ENCODE assay signal across 1 cellular context in the genomic region with DNA sequence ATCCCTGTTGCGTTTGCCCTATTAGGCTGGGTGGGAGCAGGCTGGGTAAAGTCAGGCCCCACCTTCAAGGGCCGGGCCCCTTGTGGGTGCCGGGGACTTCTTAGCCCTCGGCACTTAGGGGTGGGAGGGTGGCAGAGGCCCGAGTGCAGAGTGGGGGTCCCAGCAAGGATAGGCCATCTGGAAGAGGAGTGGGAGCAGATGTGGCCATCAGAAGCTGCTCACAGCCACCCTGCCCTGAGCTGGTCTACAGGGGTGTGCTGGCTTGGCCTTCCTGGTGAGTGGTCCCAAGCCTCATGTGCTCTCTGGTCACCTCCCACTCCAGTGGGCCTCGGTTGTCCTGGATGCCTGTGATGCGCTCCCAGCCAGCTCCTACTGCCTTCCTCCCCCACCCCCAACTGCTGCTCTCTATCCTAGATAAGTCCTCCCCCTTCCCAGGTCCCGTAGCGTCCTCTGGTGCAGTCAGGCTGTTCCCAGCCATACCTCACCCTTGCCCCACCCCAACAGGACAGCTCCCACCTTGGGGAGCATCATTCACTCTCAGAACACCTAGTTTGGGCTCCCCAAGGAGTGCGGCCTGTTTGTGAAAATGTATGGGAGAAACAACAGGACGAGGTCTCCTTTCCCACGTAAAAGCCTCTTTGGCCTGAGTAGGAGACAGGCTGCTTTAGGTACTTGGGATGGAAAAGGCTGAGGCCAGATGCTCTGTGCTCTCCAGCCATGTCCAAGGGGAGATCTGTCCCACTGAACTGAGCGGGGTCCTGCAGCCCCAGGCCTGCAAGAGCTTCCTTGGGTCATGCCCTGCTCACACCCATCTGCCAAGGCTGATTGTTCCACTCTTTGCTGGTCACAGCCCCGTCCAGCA.
TF ChIP-seq lines count a peak whose summit lies in the region.

No MANE protein-coding gene starts in this region.

TF ChIP-seq in HepG2, 621 proteins besides CTCF, POLR2A, EP300 and RAD21:
- TF ChIP-seq, protein P1, sequence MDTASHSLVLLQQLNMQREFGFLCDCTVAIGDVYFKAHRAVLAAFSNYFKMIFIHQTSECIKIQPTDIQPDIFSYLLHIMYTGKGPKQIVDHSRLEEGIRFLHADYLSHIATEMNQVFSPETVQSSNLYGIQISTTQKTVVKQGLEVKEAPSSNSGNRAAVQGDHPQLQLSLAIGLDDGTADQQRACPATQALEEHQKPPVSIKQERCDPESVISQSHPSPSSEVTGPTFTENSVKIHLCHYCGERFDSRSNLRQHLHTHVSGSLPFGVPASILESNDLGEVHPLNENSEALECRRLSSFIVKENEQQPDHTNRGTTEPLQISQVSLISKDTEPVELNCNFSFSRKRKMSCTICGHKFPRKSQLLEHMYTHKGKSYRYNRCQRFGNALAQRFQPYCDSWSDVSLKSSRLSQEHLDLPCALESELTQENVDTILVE (CRISPR knock-in tag; IDR thresholded peaks at IDR 0.05): no peak
- TF ChIP-seq ZNF598 (CRISPR knock-in tag; IDR thresholded peaks at IDR 0.05; ENCODE audit: borderline replicate concordance) (no peak), ZNF331 (CRISPR knock-in tag; IDR thresholded peaks at IDR 0.05) (no peak), CBX1 (IDR thresholded peaks at IDR 0.05; ENCODE audit: low read depth) (no peak), AHR (CRISPR knock-in tag; IDR thresholded peaks at IDR 0.05) (no peak), NFE2L2 (IDR thresholded peaks at IDR 0.05; ENCODE audit: low read length) (no peak), KAT8 (CRISPR knock-in tag; IDR thresholded peaks at IDR 0.05) (no peak), ISL2 (CRISPR knock-in tag; IDR thresholded peaks at IDR 0.05) (no peak), ZNF768 (CRISPR knock-in tag; IDR thresholded peaks at IDR 0.05) (no peak), TCF12 (IDR thresholded peaks at IDR 0.05) (no peak), TCF12 (CRISPR knock-in tag; IDR thresholded peaks at IDR 0.05) (no peak), ZFP82 (CRISPR knock-in tag; IDR thresholded peaks at IDR 0.05; ENCODE audit: borderline replicate concordance) (no peak), NR2F1 (CRISPR knock-in tag; IDR thresholded peaks at IDR 0.05) (no peak), IRX3 (CRISPR knock-in tag; IDR thresholded peaks at IDR 0.05; ENCODE audit: borderline replicate concordance, low read depth) (no peak)
- TF ChIP-seq, protein P2, sequence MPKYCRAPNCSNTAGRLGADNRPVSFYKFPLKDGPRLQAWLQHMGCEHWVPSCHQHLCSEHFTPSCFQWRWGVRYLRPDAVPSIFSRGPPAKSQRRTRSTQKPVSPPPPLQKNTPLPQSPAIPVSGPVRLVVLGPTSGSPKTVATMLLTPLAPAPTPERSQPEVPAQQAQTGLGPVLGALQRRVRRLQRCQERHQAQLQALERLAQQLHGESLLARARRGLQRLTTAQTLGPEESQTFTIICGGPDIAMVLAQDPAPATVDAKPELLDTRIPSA (CRISPR knock-in tag; IDR thresholded peaks at IDR 0.05; ENCODE audit: borderline replicate concordance): no peak
- TF ChIP-seq, protein P3, sequence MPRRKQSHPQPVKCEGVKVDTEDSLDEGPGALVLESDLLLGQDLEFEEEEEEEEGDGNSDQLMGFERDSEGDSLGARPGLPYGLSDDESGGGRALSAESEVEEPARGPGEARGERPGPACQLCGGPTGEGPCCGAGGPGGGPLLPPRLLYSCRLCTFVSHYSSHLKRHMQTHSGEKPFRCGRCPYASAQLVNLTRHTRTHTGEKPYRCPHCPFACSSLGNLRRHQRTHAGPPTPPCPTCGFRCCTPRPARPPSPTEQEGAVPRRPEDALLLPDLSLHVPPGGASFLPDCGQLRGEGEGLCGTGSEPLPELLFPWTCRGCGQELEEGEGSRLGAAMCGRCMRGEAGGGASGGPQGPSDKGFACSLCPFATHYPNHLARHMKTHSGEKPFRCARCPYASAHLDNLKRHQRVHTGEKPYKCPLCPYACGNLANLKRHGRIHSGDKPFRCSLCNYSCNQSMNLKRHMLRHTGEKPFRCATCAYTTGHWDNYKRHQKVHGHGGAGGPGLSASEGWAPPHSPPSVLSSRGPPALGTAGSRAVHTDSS (CRISPR knock-in tag; conservative IDR thresholded peaks at IDR 0.05): no peak
- TF ChIP-seq, protein P4, sequence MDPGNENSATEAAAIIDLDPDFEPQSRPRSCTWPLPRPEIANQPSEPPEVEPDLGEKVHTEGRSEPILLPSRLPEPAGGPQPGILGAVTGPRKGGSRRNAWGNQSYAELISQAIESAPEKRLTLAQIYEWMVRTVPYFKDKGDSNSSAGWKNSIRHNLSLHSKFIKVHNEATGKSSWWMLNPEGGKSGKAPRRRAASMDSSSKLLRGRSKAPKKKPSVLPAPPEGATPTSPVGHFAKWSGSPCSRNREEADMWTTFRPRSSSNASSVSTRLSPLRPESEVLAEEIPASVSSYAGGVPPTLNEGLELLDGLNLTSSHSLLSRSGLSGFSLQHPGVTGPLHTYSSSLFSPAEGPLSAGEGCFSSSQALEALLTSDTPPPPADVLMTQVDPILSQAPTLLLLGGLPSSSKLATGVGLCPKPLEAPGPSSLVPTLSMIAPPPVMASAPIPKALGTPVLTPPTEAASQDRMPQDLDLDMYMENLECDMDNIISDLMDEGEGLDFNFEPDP (CRISPR knock-in tag; conservative IDR thresholded peaks at IDR 0.05): no peak
